ENCODE assay signal across 9 cellular contexts in the genomic region with DNA sequence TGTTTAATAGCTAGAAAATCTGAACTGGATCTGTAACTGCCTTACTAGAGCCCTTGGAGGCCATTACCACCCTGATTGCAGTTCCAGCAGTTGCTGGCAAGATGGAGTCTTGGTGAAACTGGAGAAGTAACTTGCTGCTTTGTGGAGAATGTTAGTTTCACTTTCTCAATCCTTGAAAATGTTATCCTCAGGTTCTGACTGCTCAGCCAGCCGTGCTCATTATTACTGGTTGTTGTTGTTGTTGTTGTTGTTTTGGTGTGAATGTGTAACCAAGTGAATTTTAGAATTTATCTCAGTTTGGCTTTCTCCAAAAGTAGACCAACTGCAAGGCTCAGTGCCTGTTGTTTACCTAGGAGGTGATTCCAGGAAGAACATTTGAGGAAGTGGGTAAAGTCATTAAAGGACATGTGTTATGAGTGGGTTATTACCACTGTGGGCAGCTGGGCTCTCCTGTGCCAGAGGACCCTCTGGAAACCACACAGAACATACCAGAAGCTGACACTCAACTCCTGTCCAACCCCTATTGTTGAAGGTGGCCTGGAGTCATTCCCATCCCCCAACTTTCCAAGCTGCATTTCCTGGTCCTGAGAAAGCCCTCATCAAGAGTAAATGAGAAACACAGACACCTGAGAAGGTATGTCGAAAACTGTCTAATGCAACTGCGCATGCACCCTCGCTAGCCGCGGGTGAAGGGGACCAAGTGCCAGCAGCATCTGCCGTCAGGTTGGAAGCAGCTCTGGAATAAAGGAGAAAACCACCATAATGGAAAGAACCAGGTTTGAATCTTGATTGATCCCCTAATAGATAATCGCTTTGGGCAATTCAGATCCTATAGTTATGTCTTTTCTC.
DNase-seq lines count a peak whose midpoint lies in the region; ATAC-seq, FAIRE-seq and TF ChIP-seq lines count a peak whose summit lies in the region.
"Had no signal": no experiment of that assay in that cellular context is flagged by ENCODE, and none has a peak within 500 bp of the region (broad histone marks: within the 10 kb centered on the region; RNA-seq: fewer than 3 reads in every experiment).

No MANE protein-coding gene starts in this region.

- H2AFZ ChIP-seq in mesenchymal stem cell (ENCODE audit: low read depth, low read length): no peak overlapping the region

- peaks cover 9% of the 10 kb centered on the region for H3K4me1 Mint-ChIP-seq in T-helper 17 cell
- H3K4me1 Mint-ChIP-seq in natural killer cell: peaks cover 9% of the 10 kb centered on the region in 2 donors

- DNase-seq in DMS153 treated with DMSO at 0.1 percent for 48 hours (lab: John Stamatoyannopoulos, UW; ENCODE audit: unreplicated experiment) (peak; percentile 4), HTR-8/SVneo (ENCODE audit: insufficient read length, low spot score) (peak; percentile 20), T-helper 17 cell (no peak), mesenchymal stem cell (peak; percentile 15), NCI-H1048 (lab: John Stamatoyannopoulos, UW) (no peak), natural killer cell (no peak), ecto neural progenitor cell (ENCODE audit: low spot score) (no peak)

- no peak overlapping the region for H3K14ac ChIP-seq in mesenchymal stem cell (ENCODE audit: low read length in 2 of 2)

- H3K27me3 ChIP-seq in mesenchymal stem cell (ENCODE audit: control insufficient read depth in 1 of 2, insufficient read depth in 1 of 2, low read length in 2 of 2): no peaks in the 10 kb centered on the region
- H3K27me3 ChIP-seq: SJCRH30 had no signal

- no peak overlapping the region for H3K27ac ChIP-seq in mesenchymal stem cell (ENCODE audit: low read length, poor library complexity, severe bottlenecking)
- H3K27ac ChIP-seq: SJCRH30 had no signal

- no peaks in the 10 kb centered on the region for H3K79me1 ChIP-seq in mesenchymal stem cell (replicated peaks; ENCODE audit: low read length, poor library complexity, severe bottlenecking)

- H2BK120ac ChIP-seq in mesenchymal stem cell (ENCODE audit: low read depth, low read length): no peak overlapping the region

- TF ChIP-seq CTCF in natural killer cell (IDR thresholded peaks at IDR 0.05): no peak

- H2BK12ac ChIP-seq in mesenchymal stem cell (ENCODE audit: low read length in 2 of 2): no peak overlapping the region

- H2AK5ac ChIP-seq in mesenchymal stem cell (ENCODE audit: low read length, severe bottlenecking): no peak overlapping the region

- no peak for ATAC-seq in T-helper 17 cell
- ATAC-seq in natural killer cell: no peak
- ATAC-seq in GM21737 (IDR thresholded peaks at IDR 0.05; ENCODE audit: unreplicated experiment): no peak

- H3K36me3 Mint-ChIP-seq in T-helper 17 cell (ENCODE audit: low read depth) (no peaks in the 10 kb centered on the region), natural killer cell (no peaks in the 10 kb centered on the region)

- H3K36me3 ChIP-seq in mesenchymal stem cell (ENCODE audit: control insufficient read depth in 1 of 2, insufficient read depth in 2 of 2, low read depth in 1 of 2, low read length in 2 of 2): no peaks in the 10 kb centered on the region
- H3K36me3 ChIP-seq: SJCRH30 had no signal

- no peak overlapping the region for H4K8ac ChIP-seq in mesenchymal stem cell (ENCODE audit: low read length)

- H3K4ac ChIP-seq in mesenchymal stem cell (ENCODE audit: low read depth in 1 of 2, low read length in 2 of 2): no peak overlapping the region

- no peak overlapping the region for H4K91ac ChIP-seq in mesenchymal stem cell (ENCODE audit: low read length)

- no peaks in the 10 kb centered on the region for H3K9me3 Mint-ChIP-seq in natural killer cell

- H3K18ac ChIP-seq in mesenchymal stem cell (ENCODE audit: low read depth in 1 of 2, low read length in 2 of 2): no peak overlapping the region

- FAIRE-seq in HTR-8/SVneo (lab: Jason Lieb, UNC): no peak

- WGBS in mesenchymal stem cell: 96% methylated on average over 7 of the region's 8 CpGs

- H2BK5ac ChIP-seq in mesenchymal stem cell (ENCODE audit: low read depth, low read length, poor library complexity, severe bottlenecking): no peak overlapping the region

- H3K4me1 ChIP-seq in mesenchymal stem cell (ENCODE audit: control insufficient read depth, insufficient read depth, low read depth, low read length): no peaks in the 10 kb centered on the region
- H3K4me1 ChIP-seq: SJCRH30 had no signal

- peak overlapping the region; percentile 3 for H3K27ac Mint-ChIP-seq in T-helper 17 cell
- H3K27ac Mint-ChIP-seq in natural killer cell: no peak overlapping the region

- peaks cover 3% of the 10 kb centered on the region for H3K9me3 ChIP-seq in T-helper 17 cell (ENCODE audit: control insufficient read depth, low read length, poor library complexity, severe bottlenecking)
- no peaks in the 10 kb centered on the region for H3K9me3 ChIP-seq in mesenchymal stem cell (ENCODE audit: control insufficient read depth, low read length)
- H3K9me3 ChIP-seq: SJCRH30 had no signal

- H2BK15ac ChIP-seq in mesenchymal stem cell (ENCODE audit: low read depth, poor library complexity, severe bottlenecking): no peak overlapping the region

- no peak overlapping the region for H3K23ac ChIP-seq in mesenchymal stem cell (ENCODE audit: low read length in 2 of 2)

- H3K4me3 Mint-ChIP-seq in T-helper 17 cell (no peak overlapping the region), natural killer cell (no peak overlapping the region)

- intact Hi-C loops in natural killer cell (cut with micrococcal nuclease): no loop called here

- H3K9ac ChIP-seq in mesenchymal stem cell (ENCODE audit: low read length): no peak overlapping the region

- no peak overlapping the region for H3K4me3 ChIP-seq in mesenchymal stem cell (ENCODE audit: insufficient read depth in 1 of 2, low read depth in 1 of 2, low read length in 2 of 2)
- H3K4me3 ChIP-seq: SJCRH30 had no signal

- H3K4me2 ChIP-seq in mesenchymal stem cell (ENCODE audit: low read length, poor library complexity, severe bottlenecking): no peak overlapping the region

- no peaks in the 10 kb centered on the region for H3K27me3 Mint-ChIP-seq in T-helper 17 cell
- no peaks in the 10 kb centered on the region for H3K27me3 Mint-ChIP-seq in natural killer cell (ENCODE audit: low read depth in 2 of 2)

Comparison
In these comparisons a context has a peak if more than half of its experiments do, and no peak if none do; other contexts are left out.
1. DNase-seq: peak in DMS153 treated with DMSO at 0.1 percent for 48 hours (single experiment), HTR-8/SVneo (single experiment) and mesenchymal stem cell (single experiment); none in T-helper 17 cell (0 of 3), NCI-H1048 (single experiment), natural killer cell (single experiment) and ecto neural progenitor cell (single experiment).